ENCODE assay signal across 1 cellular context in the genomic region with DNA sequence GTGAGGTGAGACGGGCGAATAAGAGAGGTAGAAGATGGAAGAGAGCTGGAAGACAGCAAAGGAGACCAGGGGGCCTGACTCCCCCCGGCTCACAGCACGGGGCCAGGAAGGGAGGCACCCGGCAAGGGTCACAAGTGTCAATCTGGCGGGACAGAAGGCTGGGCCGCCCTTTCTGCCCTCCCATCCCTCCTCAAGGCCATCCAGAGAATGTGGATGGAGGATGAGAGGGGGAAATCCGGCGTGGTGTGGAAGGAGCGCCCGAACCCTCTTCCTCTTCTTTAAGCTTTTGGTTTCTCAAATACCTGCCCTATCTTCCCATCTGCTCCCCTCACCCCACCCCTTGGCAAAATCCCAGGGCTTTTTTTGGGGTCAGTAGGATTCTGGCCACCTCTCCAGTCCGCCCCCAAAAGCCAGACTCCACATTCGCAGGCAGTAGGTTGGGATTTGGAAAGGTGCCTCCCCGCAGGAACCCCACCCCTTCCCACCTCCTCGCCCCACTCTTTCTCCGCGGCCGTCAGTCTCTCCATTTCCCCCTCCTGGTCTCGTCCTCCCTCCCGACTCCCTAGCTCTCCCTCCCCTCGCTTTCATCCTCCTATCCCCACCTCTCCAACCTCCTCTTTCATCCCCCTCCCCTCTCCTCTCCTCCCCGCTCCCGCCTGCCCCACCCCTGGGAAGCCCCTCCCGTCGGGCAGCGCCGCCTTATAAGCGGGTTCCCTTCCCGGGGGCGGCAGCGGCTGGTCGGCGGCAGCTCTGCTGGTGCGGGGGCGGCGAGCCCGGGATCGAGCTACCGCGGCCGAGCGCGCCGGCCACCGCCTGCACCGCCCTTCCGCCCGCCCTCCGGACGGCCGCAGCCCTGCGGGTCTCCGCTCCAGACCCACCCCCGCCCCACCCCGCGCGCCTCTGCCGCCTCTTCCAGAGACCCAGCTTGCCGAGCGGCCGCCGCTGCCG.
TF ChIP-seq lines count a peak whose summit lies in the region.

Gene PTMS, plus strand, starts transcription at position 730 of the 948 bp plus-strand sequence. CDS start 343 bp downstream, outside the sequence.

TF ChIP-seq in K562, 482 proteins besides CTCF, POLR2A, EP300 and RAD21 (continued from another document and continues in another):
- TF ChIP-seq, protein P1, sequence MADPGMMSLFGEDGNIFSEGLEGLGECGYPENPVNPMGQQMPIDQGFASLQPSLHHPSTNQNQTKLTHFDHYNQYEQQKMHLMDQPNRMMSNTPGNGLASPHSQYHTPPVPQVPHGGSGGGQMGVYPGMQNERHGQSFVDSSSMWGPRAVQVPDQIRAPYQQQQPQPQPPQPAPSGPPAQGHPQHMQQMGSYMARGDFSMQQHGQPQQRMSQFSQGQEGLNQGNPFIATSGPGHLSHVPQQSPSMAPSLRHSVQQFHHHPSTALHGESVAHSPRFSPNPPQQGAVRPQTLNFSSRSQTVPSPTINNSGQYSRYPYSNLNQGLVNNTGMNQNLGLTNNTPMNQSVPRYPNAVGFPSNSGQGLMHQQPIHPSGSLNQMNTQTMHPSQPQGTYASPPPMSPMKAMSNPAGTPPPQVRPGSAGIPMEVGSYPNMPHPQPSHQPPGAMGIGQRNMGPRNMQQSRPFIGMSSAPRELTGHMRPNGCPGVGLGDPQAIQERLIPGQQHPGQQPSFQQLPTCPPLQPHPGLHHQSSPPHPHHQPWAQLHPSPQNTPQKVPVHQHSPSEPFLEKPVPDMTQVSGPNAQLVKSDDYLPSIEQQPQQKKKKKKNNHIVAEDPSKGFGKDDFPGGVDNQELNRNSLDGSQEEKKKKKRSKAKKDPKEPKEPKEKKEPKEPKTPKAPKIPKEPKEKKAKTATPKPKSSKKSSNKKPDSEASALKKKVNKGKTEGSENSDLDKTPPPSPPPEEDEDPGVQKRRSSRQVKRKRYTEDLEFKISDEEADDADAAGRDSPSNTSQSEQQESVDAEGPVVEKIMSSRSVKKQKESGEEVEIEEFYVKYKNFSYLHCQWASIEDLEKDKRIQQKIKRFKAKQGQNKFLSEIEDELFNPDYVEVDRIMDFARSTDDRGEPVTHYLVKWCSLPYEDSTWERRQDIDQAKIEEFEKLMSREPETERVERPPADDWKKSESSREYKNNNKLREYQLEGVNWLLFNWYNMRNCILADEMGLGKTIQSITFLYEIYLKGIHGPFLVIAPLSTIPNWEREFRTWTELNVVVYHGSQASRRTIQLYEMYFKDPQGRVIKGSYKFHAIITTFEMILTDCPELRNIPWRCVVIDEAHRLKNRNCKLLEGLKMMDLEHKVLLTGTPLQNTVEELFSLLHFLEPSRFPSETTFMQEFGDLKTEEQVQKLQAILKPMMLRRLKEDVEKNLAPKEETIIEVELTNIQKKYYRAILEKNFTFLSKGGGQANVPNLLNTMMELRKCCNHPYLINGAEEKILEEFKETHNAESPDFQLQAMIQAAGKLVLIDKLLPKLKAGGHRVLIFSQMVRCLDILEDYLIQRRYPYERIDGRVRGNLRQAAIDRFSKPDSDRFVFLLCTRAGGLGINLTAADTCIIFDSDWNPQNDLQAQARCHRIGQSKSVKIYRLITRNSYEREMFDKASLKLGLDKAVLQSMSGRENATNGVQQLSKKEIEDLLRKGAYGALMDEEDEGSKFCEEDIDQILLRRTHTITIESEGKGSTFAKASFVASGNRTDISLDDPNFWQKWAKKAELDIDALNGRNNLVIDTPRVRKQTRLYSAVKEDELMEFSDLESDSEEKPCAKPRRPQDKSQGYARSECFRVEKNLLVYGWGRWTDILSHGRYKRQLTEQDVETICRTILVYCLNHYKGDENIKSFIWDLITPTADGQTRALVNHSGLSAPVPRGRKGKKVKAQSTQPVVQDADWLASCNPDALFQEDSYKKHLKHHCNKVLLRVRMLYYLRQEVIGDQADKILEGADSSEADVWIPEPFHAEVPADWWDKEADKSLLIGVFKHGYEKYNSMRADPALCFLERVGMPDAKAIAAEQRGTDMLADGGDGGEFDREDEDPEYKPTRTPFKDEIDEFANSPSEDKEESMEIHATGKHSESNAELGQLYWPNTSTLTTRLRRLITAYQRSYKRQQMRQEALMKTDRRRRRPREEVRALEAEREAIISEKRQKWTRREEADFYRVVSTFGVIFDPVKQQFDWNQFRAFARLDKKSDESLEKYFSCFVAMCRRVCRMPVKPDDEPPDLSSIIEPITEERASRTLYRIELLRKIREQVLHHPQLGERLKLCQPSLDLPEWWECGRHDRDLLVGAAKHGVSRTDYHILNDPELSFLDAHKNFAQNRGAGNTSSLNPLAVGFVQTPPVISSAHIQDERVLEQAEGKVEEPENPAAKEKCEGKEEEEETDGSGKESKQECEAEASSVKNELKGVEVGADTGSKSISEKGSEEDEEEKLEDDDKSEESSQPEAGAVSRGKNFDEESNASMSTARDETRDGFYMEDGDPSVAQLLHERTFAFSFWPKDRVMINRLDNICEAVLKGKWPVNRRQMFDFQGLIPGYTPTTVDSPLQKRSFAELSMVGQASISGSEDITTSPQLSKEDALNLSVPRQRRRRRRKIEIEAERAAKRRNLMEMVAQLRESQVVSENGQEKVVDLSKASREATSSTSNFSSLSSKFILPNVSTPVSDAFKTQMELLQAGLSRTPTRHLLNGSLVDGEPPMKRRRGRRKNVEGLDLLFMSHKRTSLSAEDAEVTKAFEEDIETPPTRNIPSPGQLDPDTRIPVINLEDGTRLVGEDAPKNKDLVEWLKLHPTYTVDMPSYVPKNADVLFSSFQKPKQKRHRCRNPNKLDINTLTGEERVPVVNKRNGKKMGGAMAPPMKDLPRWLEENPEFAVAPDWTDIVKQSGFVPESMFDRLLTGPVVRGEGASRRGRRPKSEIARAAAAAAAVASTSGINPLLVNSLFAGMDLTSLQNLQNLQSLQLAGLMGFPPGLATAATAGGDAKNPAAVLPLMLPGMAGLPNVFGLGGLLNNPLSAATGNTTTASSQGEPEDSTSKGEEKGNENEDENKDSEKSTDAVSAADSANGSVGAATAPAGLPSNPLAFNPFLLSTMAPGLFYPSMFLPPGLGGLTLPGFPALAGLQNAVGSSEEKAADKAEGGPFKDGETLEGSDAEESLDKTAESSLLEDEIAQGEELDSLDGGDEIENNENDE (IDR thresholded peaks at IDR 0.05; ENCODE audit: low read depth, low read length) = no peak
- TF ChIP-seq NCOA4 (IDR thresholded peaks at IDR 0.05; ENCODE audit: partially characterized antibody) (no peak), ERF (CRISPR knock-in tag; IDR thresholded peaks at IDR 0.05) (no peak), JUNB (CRISPR knock-in tag; conservative IDR thresholded peaks at IDR 0.05) (no peak), KLF16 (IDR thresholded peaks at IDR 0.05) (no peak), RFX7 (CRISPR knock-in tag; IDR thresholded peaks at IDR 0.05) (no peak), SIN3B (IDR thresholded peaks at IDR 0.05; ENCODE audit: low read depth) (no peak), PHF8 (IDR thresholded peaks at IDR 0.05; ENCODE audit: borderline replicate concordance, low read length) (peak; percentile 3; the same call in 1 of the 2 replicates), THAP12 (CRISPR knock-in tag; IDR thresholded peaks at IDR 0.05) (no peak), TAL1 (IDR thresholded peaks at IDR 0.05) (no peak), KAT8 (IDR thresholded peaks at IDR 0.05; ENCODE audit: low read depth) (no peak), FOXJ3 (CRISPR knock-in tag; IDR thresholded peaks at IDR 0.05) (no peak), CREM (IDR thresholded peaks at IDR 0.05; ENCODE audit: low read depth) (0 out of 2 replicates have a peak, but pooled peaks have one; percentile 12), NR3C1 (CRISPR knock-in tag; IDR thresholded peaks at IDR 0.05) (no peak), MBD2 (IDR thresholded peaks at IDR 0.05; ENCODE audit: borderline replicate concordance, low read depth) (no peak), TAF7 (tag; IDR thresholded peaks at IDR 0.05) (no peak), THRB (CRISPR knock-in tag; conservative IDR thresholded peaks at IDR 0.05) (no peak), MNT (conservative IDR thresholded peaks at IDR 0.05) (0 out of 4 replicates have a peak, but pooled peaks of 1 of the 2 experiments have one; percentile 18), RAD51 (IDR thresholded peaks at IDR 0.05; ENCODE audit: borderline replicate concordance, low read depth) (no peak), ZC3H8 (IDR thresholded peaks at IDR 0.05) (no peak), E2F3 (CRISPR knock-in tag; IDR thresholded peaks at IDR 0.05) (no peak), DNMT1 (IDR thresholded peaks at IDR 0.05) (no peak), PRMT5 (CRISPR knock-in tag; IDR thresholded peaks at IDR 0.05) (no peak)
- TF ChIP-seq, protein P2, sequence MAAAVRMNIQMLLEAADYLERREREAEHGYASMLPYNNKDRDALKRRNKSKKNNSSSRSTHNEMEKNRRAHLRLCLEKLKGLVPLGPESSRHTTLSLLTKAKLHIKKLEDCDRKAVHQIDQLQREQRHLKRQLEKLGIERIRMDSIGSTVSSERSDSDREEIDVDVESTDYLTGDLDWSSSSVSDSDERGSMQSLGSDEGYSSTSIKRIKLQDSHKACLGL (CRISPR knock-in tag; IDR thresholded peaks at IDR 0.05; ENCODE audit: borderline replicate concordance, poor library complexity, severe bottlenecking) = no peak
- TF ChIP-seq, protein P3, sequence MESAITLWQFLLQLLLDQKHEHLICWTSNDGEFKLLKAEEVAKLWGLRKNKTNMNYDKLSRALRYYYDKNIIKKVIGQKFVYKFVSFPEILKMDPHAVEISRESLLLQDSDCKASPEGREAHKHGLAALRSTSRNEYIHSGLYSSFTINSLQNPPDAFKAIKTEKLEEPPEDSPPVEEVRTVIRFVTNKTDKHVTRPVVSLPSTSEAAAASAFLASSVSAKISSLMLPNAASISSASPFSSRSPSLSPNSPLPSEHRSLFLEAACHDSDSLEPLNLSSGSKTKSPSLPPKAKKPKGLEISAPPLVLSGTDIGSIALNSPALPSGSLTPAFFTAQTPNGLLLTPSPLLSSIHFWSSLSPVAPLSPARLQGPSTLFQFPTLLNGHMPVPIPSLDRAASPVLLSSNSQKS (CRISPR knock-in tag; IDR thresholded peaks at IDR 0.05) = no peak
- TF ChIP-seq, protein P4, sequence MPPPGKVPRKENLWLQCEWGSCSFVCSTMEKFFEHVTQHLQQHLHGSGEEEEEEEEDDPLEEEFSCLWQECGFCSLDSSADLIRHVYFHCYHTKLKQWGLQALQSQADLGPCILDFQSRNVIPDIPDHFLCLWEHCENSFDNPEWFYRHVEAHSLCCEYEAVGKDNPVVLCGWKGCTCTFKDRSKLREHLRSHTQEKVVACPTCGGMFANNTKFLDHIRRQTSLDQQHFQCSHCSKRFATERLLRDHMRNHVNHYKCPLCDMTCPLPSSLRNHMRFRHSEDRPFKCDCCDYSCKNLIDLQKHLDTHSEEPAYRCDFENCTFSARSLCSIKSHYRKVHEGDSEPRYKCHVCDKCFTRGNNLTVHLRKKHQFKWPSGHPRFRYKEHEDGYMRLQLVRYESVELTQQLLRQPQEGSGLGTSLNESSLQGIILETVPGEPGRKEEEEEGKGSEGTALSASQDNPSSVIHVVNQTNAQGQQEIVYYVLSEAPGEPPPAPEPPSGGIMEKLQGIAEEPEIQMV (tag; conservative IDR thresholded peaks at IDR 0.05; ENCODE audit: low read depth) = no peak
- TF ChIP-seq, protein P5, sequence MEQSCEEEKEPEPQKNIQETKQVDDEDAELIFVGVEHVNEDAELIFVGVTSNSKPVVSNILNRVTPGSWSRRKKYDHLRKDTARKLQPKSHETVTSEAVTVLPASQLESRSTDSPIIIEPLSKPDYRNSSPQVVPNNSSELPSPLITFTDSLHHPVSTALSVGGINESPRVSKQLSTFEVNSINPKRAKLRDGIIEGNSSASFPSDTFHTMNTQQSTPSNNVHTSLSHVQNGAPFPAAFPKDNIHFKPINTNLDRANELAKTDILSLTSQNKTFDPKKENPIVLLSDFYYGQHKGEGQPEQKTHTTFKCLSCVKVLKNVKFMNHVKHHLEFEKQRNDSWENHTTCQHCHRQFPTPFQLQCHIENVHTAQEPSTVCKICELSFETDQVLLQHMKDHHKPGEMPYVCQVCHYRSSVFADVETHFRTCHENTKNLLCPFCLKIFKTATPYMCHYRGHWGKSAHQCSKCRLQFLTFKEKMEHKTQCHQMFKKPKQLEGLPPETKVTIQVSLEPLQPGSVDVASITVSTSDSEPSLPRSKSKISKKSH (CRISPR knock-in tag; IDR thresholded peaks at IDR 0.05) = no peak
- TF ChIP-seq, protein P6, sequence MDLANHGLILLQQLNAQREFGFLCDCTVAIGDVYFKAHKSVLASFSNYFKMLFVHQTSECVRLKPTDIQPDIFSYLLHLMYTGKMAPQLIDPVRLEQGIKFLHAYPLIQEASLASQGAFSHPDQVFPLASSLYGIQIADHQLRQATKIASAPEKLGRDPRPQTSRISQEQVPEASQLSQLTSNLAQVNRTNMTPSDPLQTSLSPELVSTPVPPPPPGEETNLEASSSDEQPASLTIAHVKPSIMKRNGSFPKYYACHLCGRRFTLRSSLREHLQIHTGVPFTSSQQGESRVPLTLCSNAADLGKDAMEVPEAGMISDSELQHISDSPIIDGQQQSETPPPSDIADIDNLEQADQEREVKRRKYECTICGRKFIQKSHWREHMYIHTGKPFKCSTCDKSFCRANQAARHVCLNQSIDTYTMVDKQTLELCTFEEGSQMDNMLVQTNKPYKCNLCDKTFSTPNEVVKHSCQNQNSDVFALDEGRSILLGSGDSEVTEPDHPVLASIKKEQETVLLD (IDR thresholded peaks at IDR 0.05) = no peak
